ENCODE assay signal across 8 cellular contexts in the genomic region with DNA sequence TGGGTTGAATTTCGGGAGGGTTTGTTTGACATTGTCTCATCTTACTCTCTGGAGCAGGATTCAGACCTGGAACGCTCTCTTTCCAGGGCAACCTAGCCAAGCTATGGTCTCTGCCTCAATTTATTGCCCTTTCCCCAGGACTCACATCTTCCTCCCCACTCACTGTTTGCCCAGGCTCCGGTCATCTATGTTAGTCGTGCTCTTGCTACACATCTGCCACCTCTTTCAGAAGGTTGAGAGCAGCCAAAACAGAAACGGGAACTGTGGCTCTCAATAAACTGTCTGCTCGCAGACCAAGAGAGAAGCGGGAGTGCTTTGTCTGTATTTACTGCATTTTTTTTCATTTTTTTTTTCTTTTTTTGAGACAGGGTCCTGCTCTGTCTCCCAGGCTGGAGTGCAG.
DNase-seq lines count a peak whose midpoint lies in the region; ATAC-seq and TF ChIP-seq lines count a peak whose summit lies in the region.

No MANE protein-coding gene starts in this region.

- peaks cover 46 to 73% of the 10 kb centered on the region in 2 experiments for H3K4me1 ChIP-seq in neutrophil (ENCODE audit: control insufficient read depth in 1 of 2, insufficient read depth in 1 of 2, low read depth in 1 of 2, low read length in 1 of 2)

- H3K36me3 ChIP-seq in neutrophil, result no peaks in the 10 kb centered on the region

- in situ Hi-C loops in G401 (cut with HindIII; ENCODE audit: low sequenced_read_pairs), result no loop called here

- no peak for TF ChIP-seq CTCF in neutrophil (IDR thresholded peaks at IDR 0.05)

- DNase-seq in SIG-M5 treated with dmso at 0.1 percent for 504 hours (lab: John Stamatoyannopoulos, UW; ENCODE audit: unreplicated experiment) (peak; percentile 85), NCI-H2171 treated with DMSO at 0.1 percent for 48 hours (lab: John Stamatoyannopoulos, UW) (no peak), NCI-H146 treated with DMSO at 0.1 percent for 48 hours (lab: John Stamatoyannopoulos, UW; ENCODE audit: unreplicated experiment) (no peak), G401 (ENCODE audit: low spot score) (no peak), activated gamma-delta T cell (lab: John Stamatoyannopoulos, UW) (no peak)

- peak overlapping the region; percentile 78 for H3K27ac ChIP-seq in neutrophil

- peak; percentile 37 for ATAC-seq in GM19025 (IDR thresholded peaks at IDR 0.05; ENCODE audit: low read depth, unreplicated experiment)
- ATAC-seq in HG02938 (IDR thresholded peaks at IDR 0.05; ENCODE audit: unreplicated experiment), result peak; percentile 55

- no peaks in the 10 kb centered on the region for H3K9me3 ChIP-seq in neutrophil

- peak overlapping the region; percentile 12 to 22 for H3K4me3 ChIP-seq in neutrophil (ENCODE audit: low read depth in 1 of 2, low read length in 1 of 2)

- H3K27me3 ChIP-seq in neutrophil, result no peaks in the 10 kb centered on the region
